In the genomic region with DNA sequence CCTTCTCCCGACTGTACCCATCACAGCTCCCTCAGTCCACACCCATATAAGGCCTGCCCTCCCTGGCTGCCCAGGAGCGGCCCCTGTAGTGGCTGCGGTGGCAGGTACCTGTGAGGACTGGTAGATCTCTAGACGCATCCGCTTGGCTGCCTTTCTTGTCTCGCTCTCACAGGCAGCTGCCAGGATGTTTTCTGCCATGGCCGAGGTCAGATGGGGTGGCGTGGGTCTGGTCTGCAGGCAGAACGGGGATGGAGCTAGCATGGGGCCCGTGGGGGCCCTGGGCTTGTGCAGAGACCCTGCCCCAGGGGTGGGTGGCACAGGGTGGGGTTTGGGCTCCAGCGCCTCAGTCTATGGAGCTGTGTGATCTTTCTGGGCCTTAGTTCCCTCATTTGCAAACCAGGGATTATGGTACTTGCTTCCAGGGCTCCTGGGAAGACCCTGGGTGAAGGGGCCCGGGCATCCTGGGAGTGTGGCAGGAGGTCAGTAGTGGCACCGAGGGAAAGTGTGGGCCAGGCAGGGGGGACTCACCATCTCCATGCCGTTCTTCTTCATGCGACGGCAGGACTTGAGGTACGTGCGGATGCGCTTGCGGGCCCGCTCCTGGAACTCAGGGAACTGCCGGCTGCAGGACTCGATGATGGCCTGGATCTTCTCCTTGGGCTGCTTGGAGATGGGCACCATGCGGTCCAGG, we compare ENCODE assay signal across 17 cellular contexts.
DNase-seq lines count a peak whose midpoint lies in the region; ATAC-seq and TF ChIP-seq lines count a peak whose summit lies in the region.
"Had no signal": no experiment of that assay in that cellular context is flagged by ENCODE, and none has a peak within 500 bp of the region (broad histone marks: within the 10 kb centered on the region; RNA-seq: fewer than 3 reads in every experiment).

No MANE protein-coding gene starts in this region.

- ATAC-seq in left cardiac atrium (no peak), mucosa of descending colon (no peak), upper lobe of right lung (no peak)
- ATAC-seq in activated T-helper 17 cell treated with anti-CD3 and anti-CD28 coated beads, Interleukin-2, amount 50 U/mL, for 72 hours (replicated peaks): no peak
- ATAC-seq: heart left ventricle had no signal

- peak overlapping the region; percentile 56 for H3K27ac Mint-ChIP-seq in activated T-helper 17 cell treated with anti-CD3 and anti-CD28 coated beads, Interleukin-2, amount 50 U/mL, for 72 hours
- H3K27ac Mint-ChIP-seq: activated B cell treated with CpG ODN at 0.5 μM for 24 hours had no signal

- H3K4me1 Mint-ChIP-seq in activated T-helper 17 cell treated with anti-CD3 and anti-CD28 coated beads, Interleukin-2, amount 50 U/mL, for 72 hours: no peaks in the 10 kb centered on the region

- H3K4me3 ChIP-seq in left ventricle myocardium inferior: no peak overlapping the region
- H3K4me3 ChIP-seq in mucosa of descending colon: no peak overlapping the region
- no peak overlapping the region for H3K4me3 ChIP-seq in upper lobe of right lung
- H3K4me3 ChIP-seq: heart left ventricle, lung, PC-9 had no signal

- peaks cover 26% of the 10 kb centered on the region for H3K36me3 ChIP-seq in left ventricle myocardium inferior
- no peaks in the 10 kb centered on the region for H3K36me3 ChIP-seq in mucosa of descending colon (ENCODE audit: low read depth)
- peaks cover 30% of the 10 kb centered on the region for H3K36me3 ChIP-seq in upper lobe of right lung

- intact Hi-C loops in left cardiac atrium (cut with DNase I) (no loop called here), left ventricle myocardium inferior (cut with micrococcal nuclease) (no loop called here), mucosa of descending colon (cut with DNase I, micrococcal nuclease) (no loop called here), upper lobe of right lung (cut with DNase I) (no loop called here)

- peaks cover 31% of the 10 kb centered on the region for H3K36me3 Mint-ChIP-seq in activated T-helper 17 cell treated with anti-CD3 and anti-CD28 coated beads, Interleukin-2, amount 50 U/mL, for 72 hours (ENCODE audit: low read depth)

- no peak overlapping the region for H3K4me3 Mint-ChIP-seq in activated T-helper 17 cell treated with anti-CD3 and anti-CD28 coated beads, Interleukin-2, amount 50 U/mL, for 72 hours
- H3K4me3 Mint-ChIP-seq: activated B cell treated with CpG ODN at 0.5 μM for 24 hours, immature natural killer cell had no signal

- no peaks in the 10 kb centered on the region for H3K27me3 Mint-ChIP-seq in activated T-helper 17 cell treated with anti-CD3 and anti-CD28 coated beads, Interleukin-2, amount 50 U/mL, for 72 hours
- H3K27me3 Mint-ChIP-seq: activated B cell treated with CpG ODN at 0.5 μM for 24 hours had no signal

- TF ChIP-seq CTCF in left ventricle myocardium inferior (IDR thresholded peaks at IDR 0.05; ENCODE audit: borderline replicate concordance) (no peak), mucosa of descending colon (IDR thresholded peaks at IDR 0.05) (no peak), upper lobe of right lung (IDR thresholded peaks at IDR 0.05) (no peak)

- H3K27ac ChIP-seq in left ventricle myocardium inferior (replicated peaks) (no peak overlapping the region), upper lobe of right lung (no peak overlapping the region)
- H3K27ac ChIP-seq: heart left ventricle, PC-9 had no signal

- H3K9me3 ChIP-seq in left ventricle myocardium inferior (replicated peaks): no peaks in the 10 kb centered on the region
- no peaks in the 10 kb centered on the region for H3K9me3 ChIP-seq in mucosa of descending colon
- H3K9me3 ChIP-seq in upper lobe of right lung: no peaks in the 10 kb centered on the region
- H3K9me3 ChIP-seq: heart left ventricle had no signal

- H3K27me3 ChIP-seq in left ventricle myocardium inferior (ENCODE audit: low read depth): no peaks in the 10 kb centered on the region
- H3K27me3 ChIP-seq in upper lobe of right lung: no peaks in the 10 kb centered on the region
- H3K27me3 ChIP-seq: heart left ventricle had no signal

- no peaks in the 10 kb centered on the region for H3K9me3 Mint-ChIP-seq in activated T-helper 17 cell treated with anti-CD3 and anti-CD28 coated beads, Interleukin-2, amount 50 U/mL, for 72 hours
- H3K9me3 Mint-ChIP-seq: activated B cell treated with CpG ODN at 0.5 μM for 24 hours, immature natural killer cell had no signal

- DNase-seq in left cardiac atrium (peak; percentile 13), left ventricle myocardium inferior (no peak), mucosa of descending colon (peak in 2 of 3 donors; percentile 17 to 44), upper lobe of right lung (peak; percentile 43), putamen (ENCODE audit: low spot score) (no peak), ureter (ENCODE audit: low spot score) (no peak)
- DNase-seq in effector CD4-positive, alpha-beta T cell: no peak
- DNase-seq: activated B cell treated with CpG ODN at 0.5 μM for 24 hours; activated effector memory CD4-positive, alpha-beta T cell treated with Interleukin-2 at 50 U/mL for 16 hours; DMS79 treated with DMSO at 0.1 percent for 48 hours; immature natural killer cell; NCI-H1694; NCI-H82; PC-9 had no signal

- H3K4me1 ChIP-seq in left ventricle myocardium inferior (peaks cover 60% of the 10 kb centered on the region), mucosa of descending colon (ENCODE audit: low read depth) (no peaks in the 10 kb centered on the region), upper lobe of right lung (peaks cover 31% of the 10 kb centered on the region)

Comparison
In these comparisons a context has a peak if more than half of its experiments do, and no peak if none do; other contexts are left out.
1. DNase-seq: peak in left cardiac atrium (single experiment), mucosa of descending colon (2 of 3) and upper lobe of right lung (single experiment); none in left ventricle myocardium inferior (single experiment), effector CD4-positive, alpha-beta T cell (single experiment), putamen (single experiment) and ureter (single experiment).